Comparison of ENCODE assay signal across 11 cellular contexts in genomic region chr4:147786031-147786430, GRCh38. TPM values are rescaled to one million over a fixed set of nuclear protein-coding genes. Genes with fewer than 3 reads are reported as not detected.
DNase-seq lines count a peak whose midpoint lies in the region; ATAC-seq and TF ChIP-seq lines count a peak whose summit lies in the region.
"Had no signal": no experiment of that assay in that cellular context is flagged by ENCODE, and none has a peak within 500 bp of the region (broad histone marks: within the 10 kb centered on the region; RNA-seq: fewer than 3 reads in every experiment).

No MANE protein-coding gene starts in this region.

- H3K9me3 ChIP-seq in A673 (ENCODE audit: low read depth, low read length, poor library complexity, severe bottlenecking): no peaks in the 10 kb centered on the region
- peaks cover 2% of the 10 kb centered on the region for H3K9me3 ChIP-seq in RWPE2 (ENCODE audit: severe bottlenecking)
- H3K9me3 ChIP-seq: BLaER1 treated with 17β-estradiol and CSF1 and Interleukin-3, amounts not matched to agents 10 nM and 100 nM had no signal

- DNase-seq in A673 (ENCODE audit: low spot score): peak; percentile 39
- no peak for DNase-seq in RWPE2 (ENCODE audit: low spot score)
- no peak for DNase-seq in NCI-H1694 treated with DMSO at 0.1 percent for 48 hours (lab: John Stamatoyannopoulos, UW)
- no peak for DNase-seq in activated CD4-positive, alpha-beta T cell treated with anti-CD3 and anti-CD28 coated beads, Interleukin-2, amount 50 U/mL, for 48 hours
- DNase-seq in brain microvascular endothelial cell: no peak
- no peak for DNase-seq in RKO (ENCODE audit: low spot score)
- DNase-seq: cortex of kidney; stimulated activated naive CD4-positive, alpha-beta T cell treated with Interleukin-2 at 50 U/mL for 16 hours had no signal

- CTCF ChIA-PET in A673 (lab: Charles Lee): no interaction called here

- ATAC-seq in GM19328 (IDR thresholded peaks at IDR 0.05; ENCODE audit: unreplicated experiment): peak; percentile 64
- peak; percentile 93 for ATAC-seq in HG03060 (IDR thresholded peaks at IDR 0.05; ENCODE audit: low read depth, unreplicated experiment)
- no peak for ATAC-seq in RWPE2 (ENCODE audit: low read depth)

- in situ Hi-C loops in brain microvascular endothelial cell (cut with HindIII; ENCODE audit: low pct_ligation_motif_present, low sequenced_read_pairs): no loop called here

- H3K4me1 ChIP-seq in A673 (ENCODE audit: insufficient read depth, low read length, poor library complexity, severe bottlenecking) (peaks cover 31% of the 10 kb centered on the region), RWPE2 (ENCODE audit: insufficient read depth, poor library complexity, severe bottlenecking) (peaks cover 58% of the 10 kb centered on the region)

- no peak for TF ChIP-seq CTCF in A673 (conservative IDR thresholded peaks at IDR 0.05; ENCODE audit: low read depth, low read length)
- no peak for TF ChIP-seq CTCF in RWPE2 (IDR thresholded peaks at IDR 0.05; ENCODE audit: poor library complexity, severe bottlenecking)
- no peak for TF ChIP-seq CTCF in brain microvascular endothelial cell (IDR thresholded peaks at IDR 0.05; ENCODE audit: low read depth, low read length, missing control alignments)

- BruUV-seq in A673 (replicated peaks; lab: Mats Ljungman, UMichigan): no TSS peak

- intact Hi-C loops in A673 (cut with micrococcal nuclease; ENCODE audit: unreplicated experiment): no loop called here

- POLR2A ChIA-PET in A673 (lab: Charles Lee; ENCODE audit: low non-redundant PET): no interaction called here

- no peak overlapping the region for H3K27ac ChIP-seq in A673 (ENCODE audit: low read depth, low read length, poor library complexity, severe bottlenecking)
- peak overlapping the region; percentile 1 for H3K27ac ChIP-seq in RWPE2 (ENCODE audit: poor library complexity, severe bottlenecking)
- no peak overlapping the region for H3K27ac ChIP-seq in brain microvascular endothelial cell

- H3K36me3 ChIP-seq in A673 (ENCODE audit: insufficient read depth, low read length, poor library complexity, severe bottlenecking) (no peaks in the 10 kb centered on the region), RWPE2 (ENCODE audit: low read depth) (no peaks in the 10 kb centered on the region), brain microvascular endothelial cell (replicated peaks) (no peaks in the 10 kb centered on the region)
- H3K36me3 ChIP-seq: BLaER1 treated with 17β-estradiol and CSF1 and Interleukin-3, amounts not matched to agents 10 nM and 100 nM had no signal

- H3K27me3 ChIP-seq in A673 (replicated peaks; ENCODE audit: insufficient read depth, low read depth, low read length, poor library complexity): no peaks in the 10 kb centered on the region
- H3K27me3 ChIP-seq in RWPE2 (ENCODE audit: insufficient read depth, poor library complexity, severe bottlenecking): no peaks in the 10 kb centered on the region
- no peaks in the 10 kb centered on the region for H3K27me3 ChIP-seq in brain microvascular endothelial cell (replicated peaks)
- H3K27me3 ChIP-seq: BLaER1 treated with 17β-estradiol and CSF1 and Interleukin-3, amounts not matched to agents 10 nM and 100 nM had no signal

- H3K4me3 ChIP-seq in A673 (ENCODE audit: low read depth, low read length, poor library complexity, severe bottlenecking): no peak overlapping the region
- no peak overlapping the region for H3K4me3 ChIP-seq in RWPE2 (ENCODE audit: severe bottlenecking)
- H3K4me3 ChIP-seq in brain microvascular endothelial cell (ENCODE audit: low read depth, low read length): no peak overlapping the region
- H3K4me3 ChIP-seq: BLaER1 treated with 17β-estradiol and CSF1 and Interleukin-3, amounts not matched to agents 10 nM and 100 nM had no signal

RNA-seq across cellular contexts. Expression of gene ARHGAP10, which starts 54.1 kb away (rescaled TPM):
- 4.3 and 4.8 TPM in 2 replicates for total RNA-seq in A673 (2021)
